25 cellular contexts compared by ENCODE assay signal in the genomic region with DNA sequence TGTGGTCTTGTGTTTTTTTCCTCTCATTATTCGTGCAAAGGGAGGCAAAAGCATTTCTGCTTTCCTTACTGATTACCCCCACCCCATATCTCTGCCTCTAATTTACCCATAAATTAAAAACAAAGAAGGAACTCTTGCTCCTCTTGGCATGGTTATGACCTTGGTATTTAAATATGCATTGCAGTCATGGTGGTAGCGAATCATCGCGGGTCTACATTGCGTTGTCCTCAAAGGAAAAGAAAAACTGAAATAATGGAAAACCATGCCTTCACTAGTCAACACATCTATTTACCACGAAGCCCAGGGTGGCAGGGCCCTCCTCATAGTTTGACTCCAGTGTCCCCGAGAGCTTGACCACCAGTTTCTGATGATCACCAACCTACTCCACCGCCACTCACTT.
DNase-seq lines count a peak whose midpoint lies in the region; ATAC-seq and TF ChIP-seq lines count a peak whose summit lies in the region.
"Had no signal": no experiment of that assay in that cellular context is flagged by ENCODE, and none has a peak within 500 bp of the region (broad histone marks: within the 10 kb centered on the region; RNA-seq: fewer than 3 reads in every experiment).

No MANE protein-coding gene starts in this region.

- H3K4ac ChIP-seq in H9 (ENCODE audit: low read depth, low read length) = no peak overlapping the region

- H3K27me3 Mint-ChIP-seq in H9 (ENCODE audit: low read depth) = peaks cover 16% of the 10 kb centered on the region
- H3K27me3 Mint-ChIP-seq in MCF 10A (ENCODE audit: insufficient read depth, unreplicated experiment) = peaks cover 1% of the 10 kb centered on the region
- H3K27me3 Mint-ChIP-seq in progenitor cell of endocrine pancreas = no peaks in the 10 kb centered on the region
- peaks cover 2% of the 10 kb centered on the region for H3K27me3 Mint-ChIP-seq in HFFc6 (ENCODE audit: insufficient read depth)

- BruUV-seq in MCF 10A (replicated peaks; lab: Mats Ljungman, UMichigan) = no TSS peak

- H2BK15ac ChIP-seq in H9 (ENCODE audit: low read depth, low read length) = no peak overlapping the region

- H3K4me3 Mint-ChIP-seq in H9 = no peak overlapping the region
- no peak overlapping the region for H3K4me3 Mint-ChIP-seq in MCF 10A (ENCODE audit: unreplicated experiment)
- no peak overlapping the region for H3K4me3 Mint-ChIP-seq in progenitor cell of endocrine pancreas (ENCODE audit: low read depth)
- no peak overlapping the region for H3K4me3 Mint-ChIP-seq in HFFc6
- H3K4me3 Mint-ChIP-seq: activated CD4-positive, alpha-beta memory T cell treated with anti-CD3 and anti-CD28 coated beads, Interleukin-2, amount 10 ng/mL, durations not matched to agents 7 days and 5 days; activated naive CD8-positive, alpha-beta T cell treated with anti-CD3 and anti-CD28 coated beads, Interleukin-2, amount 10 ng/mL, durations not matched to agents 7 days and 5 days; T-helper 1 cell treated with Interleukin-12 subunit alpha and Interleukin-12 subunit beta and Interleukin-4 antibody, amounts not matched to agents 30 μg/mL and 1 μg/mL, for 36 hours had no signal

- H3K9ac ChIP-seq in H9 (ENCODE audit: extremely low read depth, insufficient read length, low read length) = no peak overlapping the region

- H2BK12ac ChIP-seq in H9 (ENCODE audit: insufficient read length, low read depth, low read length) = no peak overlapping the region

- H3K36me3 Mint-ChIP-seq in H9 (ENCODE audit: insufficient read depth in 1 of 3, low read depth in 3 of 3) (peaks cover 0 to 9% (median 8%) of the 10 kb centered on the region in 3 experiments; a peak in 4 of 7 replicates), MCF 10A (ENCODE audit: insufficient read depth, unreplicated experiment) (peaks cover 6% of the 10 kb centered on the region), progenitor cell of endocrine pancreas (ENCODE audit: insufficient read depth) (no peaks in the 10 kb centered on the region), HFFc6 (ENCODE audit: low read depth) (no peaks in the 10 kb centered on the region)
- H3K36me3 Mint-ChIP-seq: activated naive CD8-positive, alpha-beta T cell treated with anti-CD3 and anti-CD28 coated beads, Interleukin-2, amount 10 ng/mL, durations not matched to agents 7 days and 5 days had no signal

- H3K56ac ChIP-seq in H9 (ENCODE audit: insufficient read length, low read depth, low read length) = no peak overlapping the region

- intact Hi-C loops in MCF 10A (cut with micrococcal nuclease) = no loop called here
- intact Hi-C loops in left lung (cut with DNase I) = loop anchor here in 1 of 2 donors (5.0 kb wide), 1 partner anchor 37 kb away; no protein-coding TSS in a partner anchor

- H3K36me3 ChIP-seq in left lung (no peaks in the 10 kb centered on the region), osteoblast (ENCODE audit: insufficient read depth, low read length) (no peaks in the 10 kb centered on the region)
- H3K36me3 ChIP-seq: neutrophil, transverse colon had no signal

- peaks cover 3 to 12% of the 10 kb centered on the region in 2 experiments; a peak in 4 of 5 replicates for H3K9me3 Mint-ChIP-seq in H9
- H3K9me3 Mint-ChIP-seq in MCF 10A (ENCODE audit: unreplicated experiment) = no peaks in the 10 kb centered on the region
- H3K9me3 Mint-ChIP-seq in progenitor cell of endocrine pancreas (ENCODE audit: low read depth) = peaks cover 15% of the 10 kb centered on the region
- H3K9me3 Mint-ChIP-seq in HFFc6 = no peaks in the 10 kb centered on the region
- H3K9me3 Mint-ChIP-seq: activated CD4-positive, alpha-beta memory T cell treated with anti-CD3 and anti-CD28 coated beads, Interleukin-2, amount 10 ng/mL, durations not matched to agents 7 days and 5 days; activated T-helper 2 cell treated with anti-CD3 and anti-CD28 coated beads, Interferon-gamma antibody, Interleukin-2, Interleukin-4, amounts not matched to agents 10 μg/mL and 5 μg/mL and 100 μg/mL, durations not matched to agents 14 hours and 24 hours and 36 hours had no signal

- H3K27ac ChIP-seq in H9 (ENCODE audit: insufficient read length, low read depth, low read length) (no peak overlapping the region), left lung (peak overlapping the region; percentile 40 to 58), osteoblast (ENCODE audit: low read depth, low read length) (no peak overlapping the region)
- H3K27ac ChIP-seq: dorsolateral prefrontal cortex, neutrophil had no signal

- H3K4me3 ChIP-seq in left lung (no peak overlapping the region), osteoblast (ENCODE audit: insufficient read depth, low read length) (no peak overlapping the region)
- H3K4me3 ChIP-seq: dorsolateral prefrontal cortex, transverse colon had no signal

- H3K9me3 ChIP-seq in H9 (ENCODE audit: control insufficient read depth, low read depth, low read length) (no peaks in the 10 kb centered on the region), left lung (no peaks in the 10 kb centered on the region), osteoblast (ENCODE audit: low read depth, low read length) (no peaks in the 10 kb centered on the region)
- H3K9me3 ChIP-seq: neutrophil, transverse colon had no signal

- no peaks in the 10 kb centered on the region for H3K27me3 ChIP-seq in H9 (ENCODE audit: insufficient read depth, low read length)
- no peaks in the 10 kb centered on the region for H3K27me3 ChIP-seq in left lung
- peaks cover 4% of the 10 kb centered on the region for H3K27me3 ChIP-seq in osteoblast (ENCODE audit: insufficient read depth, low read length)
- H3K27me3 ChIP-seq: transverse colon had no signal

- H2BK20ac ChIP-seq in H9 (ENCODE audit: low read depth, low read length, poor library complexity, severe bottlenecking) = no peak overlapping the region

- no peaks in the 10 kb centered on the region for H3K79me1 ChIP-seq in H9 (ENCODE audit: insufficient read depth, low read depth, low read length, poor library complexity, severe bottlenecking)

- H4K91ac ChIP-seq in H9 (ENCODE audit: insufficient read length, low read depth, low read length) = no peak overlapping the region

- H3K14ac ChIP-seq in H9 (ENCODE audit: insufficient read depth, low read length) = no peak overlapping the region

- no peak overlapping the region for H3T11ph ChIP-seq in H9 (ENCODE audit: low read length)

- no peak overlapping the region for H3K23ac ChIP-seq in H9 (ENCODE audit: insufficient read length, low read depth, low read length)

- H3K4me1 Mint-ChIP-seq in H9 = peaks cover 7 to 20% of the 10 kb centered on the region in 2 experiments
- H3K4me1 Mint-ChIP-seq in MCF 10A (ENCODE audit: insufficient read depth, unreplicated experiment) = peaks cover 12% of the 10 kb centered on the region
- peaks cover 36% of the 10 kb centered on the region for H3K4me1 Mint-ChIP-seq in progenitor cell of endocrine pancreas (ENCODE audit: low read depth)
- H3K4me1 Mint-ChIP-seq in HFFc6 (ENCODE audit: low read depth) = no peaks in the 10 kb centered on the region

- peak overlapping the region; percentile 12 for H2BK120ac ChIP-seq in H9 (ENCODE audit: low read depth, low read length, poor library complexity, severe bottlenecking)

- no peaks in the 10 kb centered on the region for H3K23me2 ChIP-seq in H9 (ENCODE audit: insufficient read length, low read depth, low read length, poor library complexity, severe bottlenecking)

- H3K27ac Mint-ChIP-seq in H9 = no peak overlapping the region
- H3K27ac Mint-ChIP-seq in MCF 10A (ENCODE audit: low read depth, unreplicated experiment) = peak overlapping the region; percentile 86
- peak overlapping the region; percentile 98 for H3K27ac Mint-ChIP-seq in progenitor cell of endocrine pancreas
- no peak overlapping the region for H3K27ac Mint-ChIP-seq in HFFc6
- H3K27ac Mint-ChIP-seq: activated CD4-positive, alpha-beta memory T cell treated with anti-CD3 and anti-CD28 coated beads, Interleukin-2, amount 10 ng/mL, durations not matched to agents 7 days and 5 days; activated naive CD8-positive, alpha-beta T cell treated with anti-CD3 and anti-CD28 coated beads, Interleukin-2, amount 10 ng/mL, durations not matched to agents 7 days and 5 days; activated T-helper 2 cell treated with anti-CD3 and anti-CD28 coated beads, Interferon-gamma antibody, Interleukin-2, Interleukin-4, amounts not matched to agents 10 μg/mL and 5 μg/mL and 100 μg/mL, durations not matched to agents 14 hours and 24 hours and 36 hours had no signal

- POLR2A ChIA-PET in MCF 10A (lab: Yijun Ruan, JAX) = interaction anchor here (1.6 kb wide), 1 partner anchor 32 kb away, joined by 5 read pairs; no protein-coding TSS in a partner anchor

- WGBS in H9 (ENCODE audit: extremely low coverage, insufficient read length, low lambda C conversion rate) = no CpG with 5 or more reads among the region's 8 CpGs

- H3K4me1 ChIP-seq in H9 (ENCODE audit: insufficient read depth, low read length) = peaks cover 4% of the 10 kb centered on the region; the same call in 1 of the 2 replicates
- no peaks in the 10 kb centered on the region for H3K4me1 ChIP-seq in left lung
- H3K4me1 ChIP-seq in osteoblast (ENCODE audit: insufficient read depth, low read length) = no peaks in the 10 kb centered on the region
- H3K4me1 ChIP-seq: transverse colon had no signal

- no peak overlapping the region for H2AK5ac ChIP-seq in H9 (ENCODE audit: insufficient read length, low read length)

- H4K5ac ChIP-seq in H9 (ENCODE audit: insufficient read length, low read depth, low read length) = no peak overlapping the region

- no peak for TF ChIP-seq CTCF in H9 (conservative IDR thresholded peaks at IDR 0.05)
- no peak for TF ChIP-seq CTCF in MCF 10A (IDR thresholded peaks at IDR 0.05; ENCODE audit: unreplicated experiment)
- no peak for TF ChIP-seq CTCF in left lung (IDR thresholded peaks at IDR 0.05)
- TF ChIP-seq CTCF in progenitor cell of endocrine pancreas (IDR thresholded peaks at IDR 0.05; ENCODE audit: unreplicated experiment) = no peak
- no peak for TF ChIP-seq CTCF in HFFc6 (IDR thresholded peaks at IDR 0.05)
- no peak for TF ChIP-seq CTCF in osteoblast (IDR thresholded peaks at IDR 0.05; ENCODE audit: extremely low read depth, low read depth, low read length)

- DNase-seq in H9 = no peak
- no peak for DNase-seq in MCF 10A (ENCODE audit: unreplicated experiment)
- no peak for DNase-seq in left lung
- no peak for DNase-seq in progenitor cell of endocrine pancreas (ENCODE audit: low spot score, unreplicated experiment)
- no peak for DNase-seq in HFFc6
- no peak for DNase-seq in activated CD8-positive, alpha-beta memory T cell treated with anti-CD3 and anti-CD28 coated beads, Interleukin-2, amount 50 U/mL, for 4 hours
- DNase-seq in osteoblast (ENCODE audit: insufficient read length, low spot score, missing footprints) = no peak
- DNase-seq: ACHN; activated CD4-positive, alpha-beta memory T cell treated with anti-CD3 and anti-CD28 coated beads, Interleukin-2, amount 10 ng/mL, durations not matched to agents 7 days and 5 days; activated naive CD8-positive, alpha-beta T cell treated with anti-CD3 and anti-CD28 coated beads, Interleukin-2, amount 10 ng/mL, durations not matched to agents 7 days and 5 days; DMS79; dorsolateral prefrontal cortex; GF-D8; kidney; NCI-H1436 treated with DMSO at 0.1 percent for 48 hours; NCI-H2107; NCI-H446; NCI-H774; RPMI8226 had no signal

- ATAC-seq in left lung (no peak), GM21367 (IDR thresholded peaks at IDR 0.05; ENCODE audit: unreplicated experiment) (no peak)
- ATAC-seq: activated CD4-positive, CD25-positive, alpha-beta regulatory T cell treated with anti-CD3 and anti-CD28 coated beads, Interleukin-2, amount 50 U/mL, for 24 hours had no signal

- H3K79me2 ChIP-seq in H9 (ENCODE audit: insufficient read depth, low read length) = no peaks in the 10 kb centered on the region
- H3K79me2 ChIP-seq in osteoblast (ENCODE audit: insufficient read depth, low read length) = no peaks in the 10 kb centered on the region

- H3K4me2 ChIP-seq in H9 (ENCODE audit: insufficient read depth, insufficient read length, low read length) = no peak overlapping the region
- H3K4me2 ChIP-seq in osteoblast (ENCODE audit: insufficient read depth, low read length) = no peak overlapping the region

- H4K8ac ChIP-seq in H9 (replicated peaks; ENCODE audit: insufficient read length, low read depth, low read length) = no peak overlapping the region

- H4K20me1 ChIP-seq in H9 (ENCODE audit: control insufficient read depth, insufficient read depth, insufficient read length) (no peaks in the 10 kb centered on the region), osteoblast (ENCODE audit: insufficient read depth, low read length) (no peaks in the 10 kb centered on the region)

- no peak overlapping the region for H2BK5ac ChIP-seq in H9 (ENCODE audit: insufficient read length, low read length)

- CTCF ChIA-PET in MCF 10A (lab: Yijun Ruan, JAX) = interaction anchor here (0.6 to 12.5 kb wide), 9 partner anchors 10 to 643 kb away, joined by 3 to 403 read pairs (median 7); no protein-coding TSS in a partner anchor

- H3K18ac ChIP-seq in H9 (ENCODE audit: insufficient read length, low read depth, low read length) = no peak overlapping the region

- no peak overlapping the region for H2AFZ ChIP-seq in H9 (ENCODE audit: low read length)
- H2AFZ ChIP-seq in osteoblast (ENCODE audit: low read length) = no peak overlapping the region

Comparison
In these comparisons a context has a peak if more than half of its experiments do, and no peak if none do; other contexts are left out.
1. H3K27ac ChIP-seq: peak in left lung (2 of 2); none in H9 (single experiment) and osteoblast (single experiment).
2. H3K27ac Mint-ChIP-seq: peak in MCF 10A (single experiment) and progenitor cell of endocrine pancreas (single experiment); none in H9 (0 of 3) and HFFc6 (single experiment).